ENCODE assay signal across 11 cellular contexts in the genomic region with DNA sequence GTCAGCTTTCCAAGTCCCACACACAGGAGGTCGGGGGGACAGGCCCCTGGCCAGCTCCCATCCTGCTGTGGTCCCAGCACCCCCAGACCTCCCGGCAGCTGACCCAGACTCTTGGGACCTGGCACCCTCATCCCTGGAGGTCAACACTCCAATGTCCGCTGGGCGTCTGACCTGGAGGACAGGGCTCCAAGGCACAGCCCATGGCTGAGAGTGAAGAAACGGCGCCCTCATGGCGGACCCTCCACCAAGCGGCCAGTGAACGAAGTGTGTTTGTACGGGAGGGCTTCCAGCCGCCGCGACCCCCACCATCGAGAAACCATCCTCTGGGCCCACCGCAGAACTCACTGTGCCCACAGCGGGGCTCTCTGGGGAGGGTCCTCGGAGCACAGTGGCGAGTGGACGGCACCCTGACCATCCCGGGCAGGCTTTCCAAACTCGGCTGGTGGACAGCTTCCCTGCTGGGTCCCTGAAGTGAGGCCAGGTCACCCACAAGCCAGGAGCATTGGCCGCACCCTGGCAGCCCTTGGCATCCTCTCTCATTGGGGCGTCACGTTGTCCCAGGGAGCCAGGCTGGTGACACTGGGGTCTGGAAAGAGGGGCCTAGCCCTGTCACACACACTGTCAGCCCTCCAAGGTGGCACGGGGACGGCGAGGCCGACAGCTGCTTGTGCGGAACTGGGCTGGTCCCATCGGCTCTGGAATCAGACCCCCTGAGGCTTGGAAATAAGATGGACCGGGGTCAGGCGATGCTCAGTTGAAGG. TPM values are rescaled to one million over a fixed set of nuclear protein-coding genes. Genes with fewer than 3 reads are reported as not detected.
DNase-seq lines count a peak whose midpoint lies in the region; ATAC-seq and TF ChIP-seq lines count a peak whose summit lies in the region.
"Had no signal": no experiment of that assay in that cellular context is flagged by ENCODE, and none has a peak within 500 bp of the region (broad histone marks: within the 10 kb centered on the region; RNA-seq: fewer than 3 reads in every experiment).

No MANE protein-coding gene starts in this region.

- H3K27me3 Mint-ChIP-seq in stimulated activated memory B cell treated with anti-CD40 and anti-IgM and Interleukin-4, amounts not matched to agents 10 μg/mL and 1 μg/mL and 100 μg/mL, for 72 hours: no peaks in the 10 kb centered on the region

- 85% methylated on average over 30 of the region's 32 CpGs for WGBS in prostate gland
- WGBS in aorta, 2 donors: 92% methylated on average over 32 of the region's 32 CpGs

- no peaks in the 10 kb centered on the region for H3K36me3 ChIP-seq in iPS-20b (ENCODE audit: insufficient read depth, low read depth, low read length)
- no peaks in the 10 kb centered on the region for H3K36me3 ChIP-seq in prostate gland
- no peaks in the 10 kb centered on the region for H3K36me3 ChIP-seq in aorta (ENCODE audit: control insufficient read depth in 1 of 2, insufficient read depth in 2 of 2, low read length in 1 of 2)
- no peaks in the 10 kb centered on the region for H3K36me3 ChIP-seq in effector memory CD4-positive, alpha-beta T cell (ENCODE audit: control insufficient read depth, insufficient read depth, low read length)

- H3K36me3 Mint-ChIP-seq in stimulated activated memory B cell treated with anti-CD40 and anti-IgM and Interleukin-4, amounts not matched to agents 10 μg/mL and 1 μg/mL and 100 μg/mL, for 72 hours: no peaks in the 10 kb centered on the region

- no peak for ATAC-seq in left ventricle myocardium superior
- peak; percentile 31 for ATAC-seq in aorta (ENCODE audit: low FRiP score)
- ATAC-seq in stimulated activated memory B cell treated with anti-CD40 and anti-IgM and Interleukin-4, amounts not matched to agents 10 μg/mL and 1 μg/mL and 100 μg/mL, for 72 hours: no peak
- ATAC-seq: HCT116 had no signal

- H3K27me3 ChIP-seq in iPS-20b (ENCODE audit: insufficient read depth, low read length) (no peaks in the 10 kb centered on the region), prostate gland (replicated peaks; ENCODE audit: insufficient read depth) (peaks cover 4% of the 10 kb centered on the region), aorta (ENCODE audit: control insufficient read depth in 1 of 2, insufficient read depth in 2 of 2, low read length in 1 of 2) (no peaks in the 10 kb centered on the region)
- H3K27me3 ChIP-seq in effector memory CD4-positive, alpha-beta T cell (replicated peaks; ENCODE audit: control insufficient read depth, insufficient read depth, low read length, poor library complexity, severe bottlenecking): no peaks in the 10 kb centered on the region

- no peak for TF ChIP-seq CTCF in prostate gland (IDR thresholded peaks at IDR 0.05)

- H3K9me3 ChIP-seq in iPS-20b (ENCODE audit: insufficient read depth, low read depth, low read length): no peaks in the 10 kb centered on the region
- H3K9me3 ChIP-seq in prostate gland: no peaks in the 10 kb centered on the region
- no peaks in the 10 kb centered on the region for H3K9me3 ChIP-seq in aorta (ENCODE audit: control insufficient read depth, low read length)
- no peaks in the 10 kb centered on the region for H3K9me3 ChIP-seq in effector memory CD4-positive, alpha-beta T cell (ENCODE audit: control insufficient read depth, low read length)

- intact Hi-C loops in cardiac septum (cut with DNase I) (no loop called here), left ventricle myocardium superior (cut with micrococcal nuclease) (no loop called here), prostate gland (cut with DNase I) (no loop called here), aorta (cut with DNase I) (no loop called here)

- H3K9ac ChIP-seq in iPS-20b (ENCODE audit: low read depth, low read length): no peak overlapping the region

- H3K4me3 Mint-ChIP-seq in stimulated activated memory B cell treated with anti-CD40 and anti-IgM and Interleukin-4, amounts not matched to agents 10 μg/mL and 1 μg/mL and 100 μg/mL, for 72 hours: no peak overlapping the region

- no peaks in the 10 kb centered on the region for H3K4me1 Mint-ChIP-seq in stimulated activated memory B cell treated with anti-CD40 and anti-IgM and Interleukin-4, amounts not matched to agents 10 μg/mL and 1 μg/mL and 100 μg/mL, for 72 hours

- no peak overlapping the region for H3K4me3 ChIP-seq in iPS-20b (ENCODE audit: low read length)
- no peak overlapping the region for H3K4me3 ChIP-seq in prostate gland
- H3K4me3 ChIP-seq in aorta (ENCODE audit: low read length in 2 of 2): no peak overlapping the region
- no peak overlapping the region for H3K4me3 ChIP-seq in effector memory CD4-positive, alpha-beta T cell (ENCODE audit: insufficient read depth, low read depth, low read length, poor library complexity, severe bottlenecking)

- H3K9me3 Mint-ChIP-seq in stimulated activated memory B cell treated with anti-CD40 and anti-IgM and Interleukin-4, amounts not matched to agents 10 μg/mL and 1 μg/mL and 100 μg/mL, for 72 hours: no peaks in the 10 kb centered on the region

- H3K27ac Mint-ChIP-seq in stimulated activated memory B cell treated with anti-CD40 and anti-IgM and Interleukin-4, amounts not matched to agents 10 μg/mL and 1 μg/mL and 100 μg/mL, for 72 hours: no peak overlapping the region

- H3K4me1 ChIP-seq in iPS-20b (ENCODE audit: insufficient read depth, low read length): peaks cover 11% of the 10 kb centered on the region
- no peaks in the 10 kb centered on the region for H3K4me1 ChIP-seq in prostate gland (replicated peaks)
- H3K4me1 ChIP-seq in aorta (ENCODE audit: control insufficient read depth in 1 of 2, insufficient read depth in 2 of 2, low read length in 2 of 2): no peaks in the 10 kb centered on the region
- H3K4me1 ChIP-seq in effector memory CD4-positive, alpha-beta T cell (ENCODE audit: control insufficient read depth, insufficient read depth, low read length, poor library complexity, severe bottlenecking): no peaks in the 10 kb centered on the region

- TF ChIP-seq POLR2A in prostate gland (IDR thresholded peaks at IDR 0.05): no peak

- DNase-seq in cardiac septum (ENCODE audit: low spot score) (peak; percentile 69), left ventricle myocardium superior (no peak), prostate gland (ENCODE audit: low spot score) (no peak), aorta (peak in 1 of 2 donors; percentile 46), DMS114 treated with DMSO at 0.1 percent for 48 hours (lab: John Stamatoyannopoulos, UW; ENCODE audit: unreplicated experiment) (no peak)
- no peak for DNase-seq in effector memory CD4-positive, alpha-beta T cell
- DNase-seq: DMS53 had no signal

- peak overlapping the region; percentile 15 for H3K27ac ChIP-seq in iPS-20b (ENCODE audit: low read length)
- H3K27ac ChIP-seq in prostate gland: peak overlapping the region; percentile 69
- peak overlapping the region in 1 of 2 donors; percentile 4 for H3K27ac ChIP-seq in aorta (ENCODE audit: low read depth in 1 of 2, low read length in 2 of 2)
- no peak overlapping the region for H3K27ac ChIP-seq in effector memory CD4-positive, alpha-beta T cell (ENCODE audit: insufficient read depth, low read length, poor library complexity, severe bottlenecking)
- H3K27ac ChIP-seq: VCaP had no signal

RNA-seq across cellular contexts. Expression of gene COL6A2, which starts 47.8 kb away (rescaled TPM):
- total RNA-seq in cardiac septum: 157 TPM
- total RNA-seq in left ventricle myocardium superior: 196 TPM
- total RNA-seq in prostate gland: 100 to 1,000 TPM; 198 to 474 TPM
- total RNA-seq in aorta: 1,000 to 10,000 TPM; 1,386 to 1,431 TPM
- 1,000 to 10,000 TPM in 1 of 2 donors, 100 to 1,000 TPM in 1; 335 to 3,611 TPM for polyA plus RNA-seq in aorta
